ENCODE assay signal across 11 cellular contexts in genomic region chr18:76467371-76468190, GRCh38. TPM values are rescaled to one million over a fixed set of nuclear protein-coding genes. Genes with fewer than 3 reads are reported as not detected.
DNase-seq lines count a peak whose midpoint lies in the region; ATAC-seq and TF ChIP-seq lines count a peak whose summit lies in the region.
"Had no signal": no experiment of that assay in that cellular context is flagged by ENCODE, and none has a peak within 500 bp of the region (broad histone marks: within the 10 kb centered on the region; RNA-seq: fewer than 3 reads in every experiment).

No MANE protein-coding gene starts in this region.

- no peaks in the 10 kb centered on the region for H3K27me3 ChIP-seq in uterus

- no peak for TF ChIP-seq CTCF in uterus (IDR thresholded peaks at IDR 0.05)

- peaks cover 1% of the 10 kb centered on the region for H3K36me3 Mint-ChIP-seq in activated naive CD4-positive, alpha-beta T cell treated with anti-CD3 and anti-CD28 coated beads for 36 hours (ENCODE audit: low read depth)

- peak overlapping the region; percentile 56 for H3K4me3 Mint-ChIP-seq in activated naive CD4-positive, alpha-beta T cell treated with anti-CD3 and anti-CD28 coated beads for 36 hours

- H3K9me3 Mint-ChIP-seq in activated naive CD4-positive, alpha-beta T cell treated with anti-CD3 and anti-CD28 coated beads for 36 hours, result no peaks in the 10 kb centered on the region

- H3K4me1 ChIP-seq in uterus, result peaks cover 8 to 9% of the 10 kb centered on the region in 2 donors

- no peaks in the 10 kb centered on the region for H3K9me3 ChIP-seq in uterus

- CTCF ChIA-PET in activated naive CD4-positive, alpha-beta T cell treated with anti-CD3 and anti-CD28 coated beads for 36 hours (lab: Charles Lee), result no interaction called here

- no peak for TF ChIP-seq POLR2A in uterus (IDR thresholded peaks at IDR 0.05)

- intact Hi-C loops in activated naive CD4-positive, alpha-beta T cell treated with anti-CD3 and anti-CD28 coated beads for 36 hours (cut with micrococcal nuclease), result no loop called here
- intact Hi-C loops in uterus (cut with DNase I; ENCODE audit: low total_unique reads), result no loop called here

- H3K4me3 ChIP-seq in uterus, result peak overlapping the region in 1 of 2 donors; percentile 13
- H3K4me3 ChIP-seq: smooth muscle cell had no signal

- no peaks in the 10 kb centered on the region for H3K27me3 Mint-ChIP-seq in activated naive CD4-positive, alpha-beta T cell treated with anti-CD3 and anti-CD28 coated beads for 36 hours (ENCODE audit: low read depth)

- no peak overlapping the region for H3K27ac Mint-ChIP-seq in activated naive CD4-positive, alpha-beta T cell treated with anti-CD3 and anti-CD28 coated beads for 36 hours

- no peaks in the 10 kb centered on the region for H3K36me3 ChIP-seq in uterus

- H3K27ac ChIP-seq in uterus, result peak overlapping the region; percentile 52 to 62

- ATAC-seq in GM18873 (IDR thresholded peaks at IDR 0.05; ENCODE audit: low FRiP score, unreplicated experiment) (no peak), HG03196 (IDR thresholded peaks at IDR 0.05; ENCODE audit: unreplicated experiment) (no peak)

- DNase-seq in activated naive CD4-positive, alpha-beta T cell treated with anti-CD3 and anti-CD28 coated beads for 36 hours, result peak; percentile 19
- DNase-seq in activated naive CD4-positive, alpha-beta T cell treated with anti-CD3 and anti-CD28 coated beads, Interleukin-2, amount 50 U/mL, for 16 hours, result no peak
- peak; percentile 34 for DNase-seq in activated T-cell treated with anti-CD3 and anti-CD28 coated beads, Interleukin-2, amount 50 U/mL, for 48 hours
- DNase-seq in left kidney (ENCODE audit: low read depth, low spot score) (peak; percentile 59), uterus (peak in 1 of 2 donors; percentile 23), kidney glomerular epithelial cell (lab: John Stamatoyannopoulos, UW) (no peak)
- DNase-seq: amygdala, RPMI8226 had no signal

- peaks cover 24% of the 10 kb centered on the region for H3K4me1 Mint-ChIP-seq in activated naive CD4-positive, alpha-beta T cell treated with anti-CD3 and anti-CD28 coated beads for 36 hours (ENCODE audit: low read depth)

RNA-seq across cellular contexts. Expression of gene ZNF516, which starts 27.5 kb away (rescaled TPM):
- total RNA-seq in activated naive CD4-positive, alpha-beta T cell treated with anti-CD3 and anti-CD28 coated beads for 36 hours, result 1 to 10 TPM; 7.4 to 8.4 TPM
- 100 to 1,000 TPM in 1 of 4 donors, 10 to 100 TPM in 3; 29.4 to 177 (median 65.7) TPM for total RNA-seq in uterus

Comparison
In these comparisons a context has a peak if more than half of its experiments do, and no peak if none do; other contexts are left out.
1. DNase-seq: peak in activated naive CD4-positive, alpha-beta T cell treated with anti-CD3 and anti-CD28 coated beads for 36 hours (single experiment), activated T-cell treated with anti-CD3 and anti-CD28 coated beads, Interleukin-2, amount 50 U/mL, for 48 hours (2 of 2) and left kidney (single experiment); none in activated naive CD4-positive, alpha-beta T cell treated with anti-CD3 and anti-CD28 coated beads, Interleukin-2, amount 50 U/mL, for 16 hours (single experiment) and kidney glomerular epithelial cell (single experiment).